16 cellular contexts compared by ENCODE assay signal in the genomic region with DNA sequence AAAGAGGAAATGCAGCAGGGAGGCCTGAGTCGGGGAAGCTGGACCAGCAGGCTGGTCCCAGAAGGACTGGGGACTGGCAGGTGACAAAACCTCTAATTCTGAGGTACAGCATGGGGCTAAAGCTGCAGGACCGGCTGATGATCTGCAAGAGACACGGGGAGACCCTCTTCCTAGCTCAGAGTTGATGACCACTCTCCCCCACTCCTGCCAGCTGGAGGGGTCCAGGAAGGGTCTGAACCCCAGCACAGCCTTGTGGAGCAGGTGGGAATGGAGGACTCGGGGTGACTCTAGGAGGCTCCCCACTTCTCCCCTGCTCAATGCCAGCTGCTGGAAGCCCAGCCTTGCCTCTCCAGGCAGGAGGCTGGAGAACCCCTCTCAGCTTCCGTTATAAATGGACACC.
DNase-seq lines count a peak whose midpoint lies in the region; TF ChIP-seq lines count a peak whose summit lies in the region.
"Had no signal": no experiment of that assay in that cellular context is flagged by ENCODE, and none has a peak within 500 bp of the region (broad histone marks: within the 10 kb centered on the region; RNA-seq: fewer than 3 reads in every experiment).

No MANE protein-coding gene starts in this region.

- H3K9me3 ChIP-seq in GM23248 (ENCODE audit: low read depth), result no peaks in the 10 kb centered on the region
- H3K9me3 ChIP-seq in ovary, result no peaks in the 10 kb centered on the region

- peak overlapping the region; percentile 98 for H3K27ac Mint-ChIP-seq in HFFc6

- peak overlapping the region; percentile 51 for H3K9ac ChIP-seq in GM23248

- peaks cover 86% of the 10 kb centered on the region for H3F3A ChIP-seq in GM23248 (ENCODE audit: insufficient read depth)

- H3K27me3 Mint-ChIP-seq in HFFc6 (ENCODE audit: insufficient read depth), result peaks cover 46% of the 10 kb centered on the region

- no peak overlapping the region for H3K4me3 ChIP-seq in GM23248
- H3K4me3 ChIP-seq in ovary, result no peak overlapping the region

- peaks cover 21% of the 10 kb centered on the region for H3K36me3 ChIP-seq in GM23248 (ENCODE audit: low read depth)
- H3K36me3 ChIP-seq in ovary, result no peaks in the 10 kb centered on the region

- 0 out of 2 replicates have a peak, but pooled peaks cover 2% of the 10 kb centered on the region for H4K20me1 ChIP-seq in GM23248 (ENCODE audit: insufficient read depth)

- no peak overlapping the region for H2AFZ ChIP-seq in GM23248

- peaks cover 27% of the 10 kb centered on the region for H3K79me2 ChIP-seq in GM23248 (ENCODE audit: insufficient read depth)

- in situ Hi-C loops in GM23248 (cut with MboI), result no loop called here

- no peak for TF ChIP-seq CTCF in HFFc6 (IDR thresholded peaks at IDR 0.05)
- no peak for TF ChIP-seq CTCF in ovary (IDR thresholded peaks at IDR 0.05)

- peak overlapping the region; percentile 78 for H3K4me3 Mint-ChIP-seq in HFFc6

- TF ChIP-seq POLR2A in ovary (IDR thresholded peaks at IDR 0.05), result no peak

- peak; percentile 24 for DNase-seq in GM23248
- DNase-seq in HFFc6, result no peak
- DNase-seq in epithelial cell of prostate (ENCODE audit: low read depth, low spot score), result no peak
- peak in 4 of 5 donors; percentile 9 to 20 (median 12) for DNase-seq in ovary
- no peak for DNase-seq in hypothalamus (lab: John Stamatoyannopoulos, UW)
- DNase-seq in medulla oblongata (ENCODE audit: extremely low spot score), result no peak
- DNase-seq in germinal center (ENCODE audit: low spot score), result no peak
- DNase-seq: COR-L47, GF-D8, KBM-7, NCI-H1048, NCI-H146, NCI-H2081, NCI-H510A, NCI-H82, SHP77 treated with DMSO at 0.1 percent for 48 hours had no signal

- H3K27ac ChIP-seq in GM23248 (peak overlapping the region; percentile 77), epithelial cell of prostate (peak overlapping the region; percentile 66), ovary (no peak overlapping the region)

- H3K4me1 ChIP-seq in GM23248 (ENCODE audit: insufficient read depth) (peaks cover 36% of the 10 kb centered on the region), ovary (ENCODE audit: insufficient read depth) (no peaks in the 10 kb centered on the region)

- 56 to 76% methylated on average over 3 to 4 of the region's 5 CpGs for WGBS in GM23248 (ENCODE audit: low coverage in 1 of 2, low lambda C conversion rate in 2 of 2, missing lambda C conversion rate in 2 of 2), 2 experiments
- 91 to 97% (median 91%) methylated on average over 5 of the region's 5 CpGs for WGBS in ovary, 3 donors

- H3K4me2 ChIP-seq in GM23248 (ENCODE audit: unreplicated experiment), result peak overlapping the region; percentile 30

- H3K36me3 Mint-ChIP-seq in HFFc6 (ENCODE audit: low read depth), result peaks cover 56% of the 10 kb centered on the region

- no peak for TF ChIP-seq EP300 in ovary (IDR thresholded peaks at IDR 0.05)

- H3K9me3 Mint-ChIP-seq in HFFc6, result peaks cover 22% of the 10 kb centered on the region

- H3K27me3 ChIP-seq in GM23248 (replicated peaks; ENCODE audit: insufficient read depth) (no peaks in the 10 kb centered on the region), ovary (no peaks in the 10 kb centered on the region)

- H3K4me1 Mint-ChIP-seq in HFFc6 (ENCODE audit: low read depth), result peaks cover 64% of the 10 kb centered on the region

- H3K9me2 ChIP-seq in GM23248 (ENCODE audit: insufficient read depth), result no peaks in the 10 kb centered on the region

- intact Hi-C loops in ovary (cut with DNase I), result no loop called here

Comparison
In these comparisons a context has a peak if more than half of its experiments do, and no peak if none do; other contexts are left out.
1. DNase-seq: peak in GM23248 (single experiment) and ovary (4 of 5); none in HFFc6 (single experiment), epithelial cell of prostate (single experiment), hypothalamus (0 of 51), medulla oblongata (single experiment) and germinal center (single experiment).
2. H3K27ac ChIP-seq: peak in GM23248 (single experiment) and epithelial cell of prostate (single experiment); none in ovary (0 of 2).